In the genomic region with DNA sequence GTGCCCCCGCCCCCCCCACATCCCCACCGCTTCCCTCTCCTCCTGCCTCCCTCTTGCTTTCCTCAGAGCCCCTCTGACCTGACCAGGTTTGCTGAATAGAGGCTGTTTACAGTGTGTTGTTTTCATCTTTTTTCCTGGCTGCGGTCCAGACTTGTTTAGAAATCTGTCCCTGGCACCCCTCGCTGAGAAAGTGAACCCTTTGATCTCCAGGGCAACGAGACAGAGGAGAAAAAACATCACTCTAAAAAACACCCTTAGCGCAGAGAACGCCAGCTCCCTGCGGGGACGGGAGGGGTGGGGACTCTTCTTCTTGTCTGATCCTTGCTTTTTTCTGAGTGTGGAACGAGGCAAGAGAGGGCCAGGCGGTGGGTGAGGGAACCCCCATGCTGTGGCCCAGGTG, we compare ENCODE assay signal across 20 cellular contexts. TPM values are rescaled to one million over a fixed set of nuclear protein-coding genes. Genes with fewer than 3 reads are reported as not detected.
DNase-seq lines count a peak whose midpoint lies in the region; ATAC-seq, FAIRE-seq and TF ChIP-seq lines count a peak whose summit lies in the region.
"Had no signal": no experiment of that assay in that cellular context is flagged by ENCODE, and none has a peak within 500 bp of the region (broad histone marks: within the 10 kb centered on the region; RNA-seq: fewer than 3 reads in every experiment).

No MANE protein-coding gene starts in this region.

- no peaks in the 10 kb centered on the region for H3K27me3 ChIP-seq in neural progenitor cell
- no peaks in the 10 kb centered on the region for H3K27me3 ChIP-seq in left ventricle myocardium inferior (ENCODE audit: low read depth)
- H3K27me3 ChIP-seq: SJSA1 had no signal

- FAIRE-seq in GM19239 (lab: Jason Lieb, UNC), result no peak
- FAIRE-seq: GM12891 had no signal

- H3K27ac ChIP-seq in neural progenitor cell (peak overlapping the region; percentile 63), left ventricle myocardium inferior (replicated peaks) (no peak overlapping the region)
- H3K27ac ChIP-seq: BLaER1 treated with 17β-estradiol and CSF1 and Interleukin-3, amounts not matched to agents 10 nM and 100 nM; SJSA1 had no signal

- H3K27ac Mint-ChIP-seq in WTC11 (peak overlapping the region; percentile 53; the same call in 1 of the 2 replicates), neural progenitor cell (peak overlapping the region; percentile 95)
- no peak overlapping the region for H3K27ac Mint-ChIP-seq in effector memory CD8-positive, alpha-beta T cell

- H3K4me3 Mint-ChIP-seq in WTC11, result no peak overlapping the region
- H3K4me3 Mint-ChIP-seq in neural progenitor cell, result peak overlapping the region; percentile 48
- no peak overlapping the region for H3K4me3 Mint-ChIP-seq in effector memory CD8-positive, alpha-beta T cell
- H3K4me3 Mint-ChIP-seq: CD4-positive, alpha-beta memory T cell had no signal

- no peak overlapping the region for H3K9ac ChIP-seq in neural progenitor cell
- H3K9ac ChIP-seq: BLaER1 treated with 17β-estradiol and CSF1 and Interleukin-3, amounts not matched to agents 10 nM and 100 nM had no signal

- H3K4me1 Mint-ChIP-seq in WTC11, result no peaks in the 10 kb centered on the region; the same call in 1 of the 2 replicates
- peaks cover 11% of the 10 kb centered on the region for H3K4me1 Mint-ChIP-seq in neural progenitor cell
- no peaks in the 10 kb centered on the region for H3K4me1 Mint-ChIP-seq in effector memory CD8-positive, alpha-beta T cell (ENCODE audit: low read depth in 2 of 2)
- H3K4me1 Mint-ChIP-seq: CD4-positive, alpha-beta memory T cell had no signal

- POLR2A ChIA-PET in WTC11 (lab: Charles Lee), result no interaction called here

- ATAC-seq in WTC11, result no peak
- ATAC-seq in effector memory CD8-positive, alpha-beta T cell (replicated peaks), result no peak
- ATAC-seq: Right ventricle myocardium inferior had no signal

- H3K9me3 Mint-ChIP-seq in WTC11 (no peaks in the 10 kb centered on the region), neural progenitor cell (no peaks in the 10 kb centered on the region)
- no peaks in the 10 kb centered on the region for H3K9me3 Mint-ChIP-seq in effector memory CD8-positive, alpha-beta T cell
- H3K9me3 Mint-ChIP-seq: CD4-positive, alpha-beta memory T cell had no signal

- H3K4me1 ChIP-seq in neural progenitor cell, result peaks cover 6% of the 10 kb centered on the region
- no peaks in the 10 kb centered on the region for H3K4me1 ChIP-seq in left ventricle myocardium inferior
- H3K4me1 ChIP-seq: SJSA1 had no signal

- intact Hi-C loops in left ventricle myocardium inferior (cut with micrococcal nuclease), result no loop called here

- H4K20me1 ChIP-seq in neural progenitor cell (ENCODE audit: low read depth), result no peaks in the 10 kb centered on the region

- no peaks in the 10 kb centered on the region for H3K79me2 ChIP-seq in neural progenitor cell (ENCODE audit: low read depth)

- TF ChIP-seq CTCF in WTC11 (IDR thresholded peaks at IDR 0.05) (no peak), neural progenitor cell (IDR thresholded peaks at IDR 0.05) (no peak), left ventricle myocardium inferior (IDR thresholded peaks at IDR 0.05; ENCODE audit: borderline replicate concordance) (no peak)

- peaks cover 23% of the 10 kb centered on the region for H3K36me3 Mint-ChIP-seq in WTC11
- H3K36me3 Mint-ChIP-seq in neural progenitor cell, result peaks cover 13% of the 10 kb centered on the region
- peaks cover 26% of the 10 kb centered on the region for H3K36me3 Mint-ChIP-seq in effector memory CD8-positive, alpha-beta T cell (ENCODE audit: insufficient read depth)

- H2AFZ ChIP-seq in neural progenitor cell (replicated peaks), result no peak overlapping the region

- CTCF ChIA-PET in WTC11 (lab: Charles Lee), result no interaction called here

- no peaks in the 10 kb centered on the region for H3F3A ChIP-seq in neural progenitor cell (ENCODE audit: low read depth)

- no peaks in the 10 kb centered on the region for H3K27me3 Mint-ChIP-seq in WTC11 (ENCODE audit: low read depth)
- H3K27me3 Mint-ChIP-seq in neural progenitor cell (ENCODE audit: insufficient read depth, low read depth), result peaks cover 2% of the 10 kb centered on the region
- H3K27me3 Mint-ChIP-seq in effector memory CD8-positive, alpha-beta T cell, result no peaks in the 10 kb centered on the region
- H3K27me3 Mint-ChIP-seq: CD4-positive, alpha-beta memory T cell had no signal

- no peak overlapping the region for H3K4me3 ChIP-seq in neural progenitor cell
- no peak overlapping the region for H3K4me3 ChIP-seq in left ventricle myocardium inferior
- H3K4me3 ChIP-seq: BLaER1 treated with 17β-estradiol and CSF1 and Interleukin-3, amounts not matched to agents 10 nM and 100 nM; SJSA1 had no signal

- H3K36me3 ChIP-seq in neural progenitor cell, result no peaks in the 10 kb centered on the region
- peaks cover 78% of the 10 kb centered on the region for H3K36me3 ChIP-seq in left ventricle myocardium inferior
- H3K36me3 ChIP-seq: SJSA1 had no signal

- H3K9me3 ChIP-seq in neural progenitor cell (ENCODE audit: low read depth) (no peaks in the 10 kb centered on the region), left ventricle myocardium inferior (replicated peaks) (no peaks in the 10 kb centered on the region)
- H3K9me3 ChIP-seq: BLaER1 treated with 17β-estradiol and CSF1 and Interleukin-3, amounts not matched to agents 10 nM and 100 nM; SJSA1 had no signal

- H3K4me2 ChIP-seq in neural progenitor cell, result peak overlapping the region; percentile 18
- H3K4me2 ChIP-seq: BLaER1 treated with 17β-estradiol and CSF1 and Interleukin-3, amounts not matched to agents 10 nM and 100 nM had no signal

- DNase-seq in NCI-H128 (lab: John Stamatoyannopoulos, UW; ENCODE audit: unreplicated experiment) (peak; percentile 69), NCI-H2227 (lab: John Stamatoyannopoulos, UW; ENCODE audit: unreplicated experiment) (peak; percentile 92), WTC11 (ENCODE audit: low spot score) (no peak), neural progenitor cell (ENCODE audit: low spot score) (peak; percentile 37), left ventricle myocardium inferior (no peak), GM19239 (ENCODE audit: insufficient read length, low spot score) (no peak)
- DNase-seq in effector memory CD8-positive, alpha-beta T cell, result no peak
- DNase-seq: ACHN; CD4-positive, alpha-beta memory T cell; GOT3; HCEC 1CT; Karpas-422; NCI-H2029 treated with DMSO at 0.1 percent for 48 hours; NCI-H226; NCI-H524 treated with DMSO at 0.1 percent for 48 hours had no signal

TF ChIP-seq in WTC11, 78 proteins besides CTCF, POLR2A, EP300 and RAD21 (continues in another document):
- TF ChIP-seq, protein P1, sequence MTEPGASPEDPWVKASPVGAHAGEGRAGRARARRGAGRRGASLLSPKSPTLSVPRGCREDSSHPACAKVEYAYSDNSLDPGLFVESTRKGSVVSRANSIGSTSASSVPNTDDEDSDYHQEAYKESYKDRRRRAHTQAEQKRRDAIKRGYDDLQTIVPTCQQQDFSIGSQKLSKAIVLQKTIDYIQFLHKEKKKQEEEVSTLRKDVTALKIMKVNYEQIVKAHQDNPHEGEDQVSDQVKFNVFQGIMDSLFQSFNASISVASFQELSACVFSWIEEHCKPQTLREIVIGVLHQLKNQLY (CRISPR knock-in tag; IDR thresholded peaks at IDR 0.05), result no peak
- TF ChIP-seq ZSCAN18 (CRISPR knock-in tag; IDR thresholded peaks at IDR 0.05) (no peak), FOXP4 (CRISPR knock-in tag; IDR thresholded peaks at IDR 0.05) (no peak), CDX4 (CRISPR knock-in tag; IDR thresholded peaks at IDR 0.05; ENCODE audit: borderline replicate concordance) (no peak), ZNF423 (CRISPR knock-in tag; IDR thresholded peaks at IDR 0.05) (no peak)

RNA-seq across cellular contexts. Expression of gene SDS, which starts 22.4 kb away (rescaled TPM):
- 0.21 to 0.46 TPM (median 0.31 TPM) in 3 replicates for total RNA-seq in WTC11 (2021)
- total RNA-seq in neural progenitor cell (ENCODE audit: low replicate concordance), result 0.74 TPM in 1 of 2 replicates, not detected in the other
- total RNA-seq in left ventricle myocardium inferior, result not detected
- total RNA-seq: Right ventricle myocardium inferior; SJSA1; T-helper 1 cell treated with Interleukin-12 subunit alpha and Interleukin-12 subunit beta and Interleukin-4 antibody, amounts not matched to agents 30 ng/mL and 1 ng/mL, for 36 hours had no signal

RNA-seq across cellular contexts. Expression of gene PLBD2, which starts 22.9 kb away (rescaled TPM):
- total RNA-seq in WTC11 (2021) (34.8 to 39.4 TPM (median 35.6 TPM) in 3 replicates), neural progenitor cell (ENCODE audit: low replicate concordance) (4.9 and 12.0 TPM in 2 replicates), left ventricle myocardium inferior (28.9 TPM)

RNA-seq across cellular contexts. Expression of gene SDSL, which starts 40.9 kb away (rescaled TPM):
- total RNA-seq in WTC11 (2021) (0.41 to 0.96 TPM (median 0.52 TPM) in 3 replicates), neural progenitor cell (ENCODE audit: low replicate concordance) (3.1 and 3.5 TPM in 2 replicates), left ventricle myocardium inferior (13.3 TPM)

RNA-seq across cellular contexts. Expression of gene SLC8B1, which starts 46.3 kb away (rescaled TPM):
- total RNA-seq in WTC11 (2021) (12.2 to 13.9 TPM (median 13.8 TPM) in 3 replicates), neural progenitor cell (ENCODE audit: low replicate concordance) (3.0 and 7.5 TPM in 2 replicates), left ventricle myocardium inferior (9.2 TPM)

Comparison
In these comparisons a context has a peak if more than half of its experiments do, and no peak if none do; other contexts are left out.
1. DNase-seq: peak in NCI-H128 (single experiment), NCI-H2227 (single experiment) and neural progenitor cell (single experiment); none in WTC11 (single experiment), effector memory CD8-positive, alpha-beta T cell (0 of 3), left ventricle myocardium inferior (single experiment) and GM19239 (single experiment).
2. H3K27ac Mint-ChIP-seq: peak in WTC11 (single experiment) and neural progenitor cell (single experiment); none in effector memory CD8-positive, alpha-beta T cell (0 of 2).